ENCODE assay signal across 1 cellular context in genomic region chr11:65711785-65712632, GRCh38.
TF ChIP-seq lines count a peak whose summit lies in the region.

TSS of gene KAT5 (plus strand) at chr11:65712252. CDS start at chr11:65712268, 16 bp downstream.

TF ChIP-seq in IMR-90, 13 proteins besides CTCF, POLR2A, EP300 and RAD21 (continued from another document):
- TF ChIP-seq ELK1 (IDR thresholded peaks at IDR 0.05; ENCODE audit: borderline replicate concordance, low read depth, low read length) (no peak), MAZ (IDR thresholded peaks at IDR 0.05; ENCODE audit: borderline replicate concordance, low read depth, low read length) (peak; percentile 87; the same call in 1 of the 2 replicates), NFE2L2 (IDR thresholded peaks at IDR 0.05; ENCODE audit: low read depth, low read length) (peak; percentile 26; the same call in 1 of the 2 replicates), FOS (IDR thresholded peaks at IDR 0.05; ENCODE audit: low read depth, low read length) (peak; percentile 99), MAFK (IDR thresholded peaks at IDR 0.05; ENCODE audit: low read depth, low read length) (no peak)
